15 cellular contexts compared by ENCODE assay signal in the genomic region with DNA sequence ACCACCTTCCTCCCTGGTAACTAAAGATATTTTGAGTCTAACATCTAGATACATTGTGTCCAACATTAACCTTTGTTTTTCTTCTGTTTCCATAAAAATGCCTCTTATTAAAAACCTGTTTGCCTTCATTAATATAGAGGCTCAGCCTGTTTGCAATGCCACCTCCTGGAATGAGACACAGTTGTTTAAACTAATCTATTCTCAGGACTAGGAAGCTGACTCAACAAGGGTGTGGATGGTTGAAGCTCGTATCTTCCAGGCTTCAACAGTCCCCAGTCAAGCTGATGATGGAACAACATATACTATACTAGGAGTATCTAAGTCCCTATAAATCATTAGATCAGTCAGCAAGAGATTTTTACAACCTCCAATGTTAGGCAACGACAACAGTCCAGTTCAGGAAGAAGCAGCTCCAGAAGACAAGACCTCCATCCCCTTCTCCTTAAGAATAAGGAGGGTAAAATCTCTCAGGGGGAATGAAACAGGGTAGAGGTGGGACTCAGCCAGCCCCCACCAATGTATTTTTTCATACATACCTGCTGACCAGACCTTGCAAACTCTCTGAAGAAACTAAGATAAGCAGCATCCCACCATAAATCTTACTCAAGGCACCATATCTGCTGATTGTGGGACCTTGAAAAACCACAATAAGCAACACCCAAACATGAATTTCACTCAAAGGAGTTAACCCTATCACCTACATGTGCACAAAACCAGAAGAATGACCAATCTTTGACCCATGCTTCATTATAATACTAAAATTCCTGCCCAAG.
"Had no signal": no experiment of that assay in that cellular context is flagged by ENCODE, and none has a peak within 500 bp of the region (broad histone marks: within the 10 kb centered on the region; RNA-seq: fewer than 3 reads in every experiment).

No MANE protein-coding gene starts in this region.

- H3K4me1 ChIP-seq: lower lobe of right lung, prostate gland, right lobe of liver had no signal

- H3K4me2 ChIP-seq: hepatocyte had no signal

- H3K9me3 ChIP-seq: lower lobe of right lung, neutrophil, prostate gland, right lobe of liver had no signal

- H3K4me3 Mint-ChIP-seq: activated CD8-positive, alpha-beta T cell treated with anti-CD3 and anti-CD28 coated beads, Interleukin-2, amount 10 ng/mL, durations not matched to agents 7 days and 5 days; activated T-helper 1 cell treated with anti-CD3 and anti-CD28 coated beads, Interleukin-12 subunit alpha, Interleukin-12 subunit beta, Interleukin-2, Interleukin-4 antibody, amounts not matched to agents 30 ng/mL and 10 ng/mL and 1 ng/mL, durations not matched to agents 14 hours and 24 hours and 36 hours; naive thymus-derived CD8-positive, alpha-beta T cell; stimulated activated naive B cell treated with anti-CD40 and anti-IgM and Interleukin-4, amounts not matched to agents 10 μg/mL and 1 μg/mL and 100 μg/mL, for 72 hours had no signal

- H3K27ac ChIP-seq: hepatocyte, lower lobe of right lung, neutrophil, prostate gland, right lobe of liver, WERI-Rb-1 had no signal

- H3K4me3 ChIP-seq: hepatocyte, lower lobe of right lung, prostate gland, right lobe of liver had no signal

- H3K79me2 ChIP-seq: hepatocyte had no signal

- H3K4me1 Mint-ChIP-seq: naive thymus-derived CD8-positive, alpha-beta T cell; stimulated activated naive B cell treated with anti-CD40 and anti-IgM and Interleukin-4, amounts not matched to agents 10 μg/mL and 1 μg/mL and 100 μg/mL, for 72 hours had no signal

- H3K27me3 Mint-ChIP-seq: stimulated activated naive B cell treated with anti-CD40 and anti-IgM and Interleukin-4, amounts not matched to agents 10 μg/mL and 1 μg/mL and 100 μg/mL, for 72 hours had no signal

- H3K9me3 Mint-ChIP-seq: stimulated activated naive B cell treated with anti-CD40 and anti-IgM and Interleukin-4, amounts not matched to agents 10 μg/mL and 1 μg/mL and 100 μg/mL, for 72 hours had no signal

- H3K36me3 ChIP-seq: lower lobe of right lung, neutrophil, prostate gland, right lobe of liver, WERI-Rb-1 had no signal

- H3K27ac Mint-ChIP-seq: activated CD8-positive, alpha-beta T cell treated with anti-CD3 and anti-CD28 coated beads, Interleukin-2, amount 10 ng/mL, durations not matched to agents 7 days and 5 days; activated T-helper 1 cell treated with anti-CD3 and anti-CD28 coated beads, Interleukin-12 subunit alpha, Interleukin-12 subunit beta, Interleukin-2, Interleukin-4 antibody, amounts not matched to agents 30 ng/mL and 10 ng/mL and 1 ng/mL, durations not matched to agents 14 hours and 24 hours and 36 hours; stimulated activated naive B cell treated with anti-CD40 and anti-IgM and Interleukin-4, amounts not matched to agents 10 μg/mL and 1 μg/mL and 100 μg/mL, for 72 hours had no signal

- H2AFZ ChIP-seq: hepatocyte had no signal

- DNase-seq: activated CD4-positive, alpha-beta T cell treated with anti-CD3 and anti-CD28 coated beads for 48 hours; activated CD8-positive, alpha-beta T cell treated with anti-CD3 and anti-CD28 coated beads, Interleukin-2, amount 10 ng/mL, durations not matched to agents 7 days and 5 days; activated naive CD4-positive, alpha-beta T cell; aorta; lower lobe of right lung; naive thymus-derived CD8-positive, alpha-beta T cell; right lobe of liver; stimulated activated CD4-positive, alpha-beta T cell treated with anti-CD3 and anti-CD28 coated beads, Interleukin-2, amount 100 ng/mL, for 24 hours; stimulated activated naive B cell treated with anti-CD40 and anti-IgM and Interleukin-4, amounts not matched to agents 10 μg/mL and 1 μg/mL and 100 μg/mL, for 72 hours; T-helper 9 cell; WERI-Rb-1 had no signal

- ATAC-seq: activated CD8-positive, alpha-beta T cell treated with anti-CD3 and anti-CD28 coated beads, Interleukin-2, amount 10 ng/mL, durations not matched to agents 7 days and 5 days; lower lobe of right lung; naive thymus-derived CD8-positive, alpha-beta T cell; right lobe of liver; stimulated activated naive B cell treated with anti-CD40 and anti-IgM and Interleukin-4, amounts not matched to agents 10 μg/mL and 1 μg/mL and 100 μg/mL, for 72 hours had no signal

- H3K27me3 ChIP-seq: hepatocyte, neutrophil, right lobe of liver had no signal
